In genomic region chr5:81729276-81729675, GRCh38 we compare ENCODE assay signal across 5 cellular contexts.
"Had no signal": no experiment of that assay in that cellular context is flagged by ENCODE, and none has a peak within 500 bp of the region (broad histone marks: within the 10 kb centered on the region; RNA-seq: fewer than 3 reads in every experiment).

No MANE protein-coding gene starts in this region.

- FAIRE-seq: GM12891, GM12892, GM18507 had no signal

- DNase-seq: GDM1, GF-D8 had no signal
